ENCODE assay signal across 16 cellular contexts in the genomic region with DNA sequence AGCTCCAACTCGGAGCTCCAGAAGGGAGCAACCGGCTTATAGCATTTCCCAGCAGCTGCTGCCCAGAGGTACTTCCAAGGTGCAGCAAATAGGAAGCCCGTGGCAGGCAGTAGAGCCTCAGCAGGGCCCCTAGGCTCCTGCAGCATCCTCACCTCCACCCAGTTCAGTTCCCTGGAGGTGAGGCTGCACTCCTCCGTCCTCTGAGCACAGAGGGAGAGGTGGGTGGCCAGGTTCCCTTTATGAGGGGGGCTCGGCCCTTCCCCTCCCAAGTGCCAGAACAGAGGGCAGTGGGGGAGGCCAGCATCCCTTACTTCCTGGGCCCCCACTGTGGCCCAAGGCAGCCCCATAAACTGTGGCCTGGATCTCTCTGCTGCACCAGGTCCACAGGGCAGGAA.
"Had no signal": no experiment of that assay in that cellular context is flagged by ENCODE, and none has a peak within 500 bp of the region (broad histone marks: within the 10 kb centered on the region; RNA-seq: fewer than 3 reads in every experiment).

No MANE protein-coding gene starts in this region.

- H3K27me3 Mint-ChIP-seq: effector memory CD8-positive, alpha-beta T cell; naive thymus-derived CD8-positive, alpha-beta T cell; type B pancreatic cell had no signal

- H3K4me3 Mint-ChIP-seq: effector memory CD8-positive, alpha-beta T cell; naive thymus-derived CD8-positive, alpha-beta T cell; nephron progenitor cell; stimulated activated memory B cell treated with anti-CD40 and anti-IgM and Interleukin-4, amounts not matched to agents 10 μg/mL and 1 μg/mL and 100 μg/mL, for 72 hours; type B pancreatic cell had no signal

- H3K27ac Mint-ChIP-seq: effector memory CD8-positive, alpha-beta T cell; nephron progenitor cell; stimulated activated memory B cell treated with anti-CD40 and anti-IgM and Interleukin-4, amounts not matched to agents 10 μg/mL and 1 μg/mL and 100 μg/mL, for 72 hours; type B pancreatic cell had no signal

- DNase-seq: cortex of kidney; effector memory CD8-positive, alpha-beta T cell; kidney; left ventricle myocardium inferior; mammary epithelial cell; mesendoderm; naive thymus-derived CD8-positive, alpha-beta T cell; nephron progenitor cell; occipital lobe; stimulated activated CD4-positive, alpha-beta T cell treated with anti-CD3 and anti-CD28 coated beads, Interleukin-4, amount 100 ng/mL, for 4 hours; stimulated activated naive CD8-positive, alpha-beta T cell treated with anti-CD3 and anti-CD28 coated beads, Interleukin-15, Interleukin-2, amounts not matched to agents 100 U/mL and 50 U/mL, for 24 hours; substantia nigra; testis had no signal

- H3K9me3 Mint-ChIP-seq: effector memory CD8-positive, alpha-beta T cell; naive thymus-derived CD8-positive, alpha-beta T cell; nephron progenitor cell; stimulated activated memory B cell treated with anti-CD40 and anti-IgM and Interleukin-4, amounts not matched to agents 10 μg/mL and 1 μg/mL and 100 μg/mL, for 72 hours; type B pancreatic cell had no signal

- H3K36me3 Mint-ChIP-seq: stimulated activated memory B cell treated with anti-CD40 and anti-IgM and Interleukin-4, amounts not matched to agents 10 μg/mL and 1 μg/mL and 100 μg/mL, for 72 hours; type B pancreatic cell had no signal

- ATAC-seq: effector memory CD8-positive, alpha-beta T cell; naive thymus-derived CD8-positive, alpha-beta T cell; sciatic nerve; stimulated activated memory B cell treated with anti-CD40 and anti-IgM and Interleukin-4, amounts not matched to agents 10 μg/mL and 1 μg/mL and 100 μg/mL, for 72 hours; stimulated activated naive CD8-positive, alpha-beta T cell treated with anti-CD3 and anti-CD28 coated beads, Interleukin-15, Interleukin-2, amounts not matched to agents 100 U/mL and 50 U/mL, for 24 hours had no signal
